18 cellular contexts compared by ENCODE assay signal in genomic region chr1:14049965-14050364, GRCh38.
DNase-seq lines count a peak whose midpoint lies in the region; ATAC-seq, FAIRE-seq and TF ChIP-seq lines count a peak whose summit lies in the region.
"Had no signal": no experiment of that assay in that cellular context is flagged by ENCODE, and none has a peak within 500 bp of the region (broad histone marks: within the 10 kb centered on the region; RNA-seq: fewer than 3 reads in every experiment).

No MANE protein-coding gene starts in this region.

- no peaks in the 10 kb centered on the region for H3K79me1 ChIP-seq in IMR-90 (ENCODE audit: low read depth in 1 of 2, low read length in 2 of 2)
- H3K79me1 ChIP-seq in trophoblast cell (ENCODE audit: low read length): no peaks in the 10 kb centered on the region

- peaks cover 24% of the 10 kb centered on the region for H3K9me3 ChIP-seq in IMR-90 (ENCODE audit: control insufficient read depth, insufficient read depth, low read length)
- no peaks in the 10 kb centered on the region for H3K9me3 ChIP-seq in endothelial cell of umbilical vein (replicated peaks; ENCODE audit: control insufficient read depth, insufficient read depth, low read length)
- peaks cover 4% of the 10 kb centered on the region for H3K9me3 ChIP-seq in trophoblast cell (ENCODE audit: insufficient read depth, low read depth, low read length)
- no peaks in the 10 kb centered on the region for H3K9me3 ChIP-seq in GM23248 (ENCODE audit: low read depth)
- H3K9me3 ChIP-seq in stomach: no peaks in the 10 kb centered on the region

- H3K4me2 ChIP-seq in IMR-90 (ENCODE audit: low read depth, low read length) (no peak overlapping the region), endothelial cell of umbilical vein (ENCODE audit: insufficient read depth, low read length) (no peak overlapping the region), trophoblast cell (ENCODE audit: low read length) (no peak overlapping the region), GM23248 (ENCODE audit: unreplicated experiment) (no peak overlapping the region)

- ATAC-seq in IMR-90 (ENCODE audit: low read depth) (no peak), HG03565 (IDR thresholded peaks at IDR 0.05; ENCODE audit: unreplicated experiment) (no peak)

- no peak for TF ChIP-seq POLR2A in IMR-90 (IDR thresholded peaks at IDR 0.05; ENCODE audit: low read depth, low read length)
- no peak for TF ChIP-seq POLR2A in endothelial cell of umbilical vein (IDR thresholded peaks at IDR 0.05; ENCODE audit: low read depth, low read length)
- no peak for TF ChIP-seq POLR2A in stomach (IDR thresholded peaks at IDR 0.05)

- no peak overlapping the region for H2AK9ac ChIP-seq in IMR-90 (replicated peaks; ENCODE audit: low read depth, low read length, poor library complexity)

- H2BK120ac ChIP-seq in IMR-90 (ENCODE audit: low read depth, low read length): no peak overlapping the region
- no peak overlapping the region for H2BK120ac ChIP-seq in trophoblast cell (ENCODE audit: insufficient read depth, low read length, poor library complexity)

- in situ Hi-C loops in IMR-90 (cut with MboI; ENCODE audit: low sequenced_read_pairs) (no loop called here), GM23248 (cut with MboI) (no loop called here)

- H4K20me1 ChIP-seq in IMR-90 (ENCODE audit: insufficient read depth, low read length) (no peaks in the 10 kb centered on the region), endothelial cell of umbilical vein (replicated peaks; ENCODE audit: control insufficient read depth, extremely low read depth, insufficient read depth, low read length) (no peaks in the 10 kb centered on the region), GM23248 (ENCODE audit: insufficient read depth) (no peaks in the 10 kb centered on the region)

- H2BK20ac ChIP-seq in IMR-90 (ENCODE audit: low read depth, low read length): no peak overlapping the region

- no peaks in the 10 kb centered on the region for H3F3A ChIP-seq in GM23248 (ENCODE audit: insufficient read depth)

- H3K56ac ChIP-seq in IMR-90 (ENCODE audit: extremely low read depth, insufficient read depth, low read length): no peak overlapping the region

- no peaks in the 10 kb centered on the region for H3K9me1 ChIP-seq in IMR-90 (ENCODE audit: insufficient read depth, low read length)
- H3K9me1 ChIP-seq in endothelial cell of umbilical vein (replicated peaks; ENCODE audit: control insufficient read depth, extremely low read depth, insufficient read depth, low read length): no peaks in the 10 kb centered on the region

- H3K9me2 ChIP-seq in GM23248 (ENCODE audit: insufficient read depth): no peaks in the 10 kb centered on the region

- H4K8ac ChIP-seq in IMR-90 (ENCODE audit: low read depth in 2 of 2, low read length in 2 of 2) (no peak overlapping the region), trophoblast cell (ENCODE audit: low read depth, low read length) (no peak overlapping the region)

- H3K23ac ChIP-seq in IMR-90 (ENCODE audit: low read depth, low read length) (no peak overlapping the region), trophoblast cell (ENCODE audit: low read length) (peak overlapping the region; percentile 87)

- TF ChIP-seq RAD21 in IMR-90 (IDR thresholded peaks at IDR 0.05; ENCODE audit: low read length): no peak

- WGBS in IMR-90 (ENCODE audit: extremely low coverage in 2 of 2, insufficient read length in 1 of 2), 2 experiments: 100% methylated on average over 1 of the region's 4 CpGs; no CpG with 5 or more reads in 1 of the 2 experiments
- WGBS in trophoblast cell (ENCODE audit: extremely low coverage, insufficient coverage, insufficient read length): no CpG with 5 or more reads among the region's 4 CpGs
- WGBS in GM23248 (ENCODE audit: low coverage in 1 of 2, low lambda C conversion rate in 2 of 2, missing lambda C conversion rate in 2 of 2), 2 experiments: 33 to 49% methylated on average over 4 of the region's 4 CpGs
- 62 to 75% (median 67%) methylated on average over 3 to 4 of the region's 4 CpGs for WGBS in stomach, 5 donors

- no peak overlapping the region for H4K12ac ChIP-seq in trophoblast cell (ENCODE audit: low read depth, low read length)

- H2BK12ac ChIP-seq in trophoblast cell (ENCODE audit: low read length): no peak overlapping the region

- H3K27me3 ChIP-seq in IMR-90 (ENCODE audit: control insufficient read depth, insufficient read depth, low read length) (no peaks in the 10 kb centered on the region), endothelial cell of umbilical vein (ENCODE audit: control insufficient read depth in 2 of 2, insufficient read depth in 2 of 2, low read length in 2 of 2) (no peaks in the 10 kb centered on the region), trophoblast cell (ENCODE audit: insufficient read depth, low read length) (no peaks in the 10 kb centered on the region), GM23248 (replicated peaks; ENCODE audit: insufficient read depth) (no peaks in the 10 kb centered on the region), stomach (no peaks in the 10 kb centered on the region)

- no peak overlapping the region for H4K91ac ChIP-seq in IMR-90 (ENCODE audit: insufficient read depth, low read depth, low read length)
- H4K91ac ChIP-seq in trophoblast cell (ENCODE audit: low read depth, low read length): no peak overlapping the region

- no peak overlapping the region for H3K27ac ChIP-seq in IMR-90 (ENCODE audit: insufficient read depth, low read length)
- no peak overlapping the region for H3K27ac ChIP-seq in endothelial cell of umbilical vein (ENCODE audit: insufficient read depth, low read depth, low read length)
- no peak overlapping the region for H3K27ac ChIP-seq in trophoblast cell (ENCODE audit: low read depth, low read length)
- no peak overlapping the region for H3K27ac ChIP-seq in GM23248
- no peak overlapping the region for H3K27ac ChIP-seq in stomach

- H2AFZ ChIP-seq in IMR-90 (replicated peaks; ENCODE audit: low read length, poor library complexity): peak overlapping the region; percentile 21
- no peak overlapping the region for H2AFZ ChIP-seq in endothelial cell of umbilical vein (ENCODE audit: low read depth, low read length)
- no peak overlapping the region for H2AFZ ChIP-seq in trophoblast cell (ENCODE audit: insufficient read depth, low read length, poor library complexity)
- H2AFZ ChIP-seq in GM23248: no peak overlapping the region

- DNase-seq in IMR-90 (no peak), endothelial cell of umbilical vein (ENCODE audit: low read depth, low spot score) (no peak), trophoblast cell (no peak), GM23248 (no peak), stomach (no peak)
- DNase-seq: C1 segment of cervical spinal cord; Calu3; CD4-positive, alpha-beta memory T cell; COR-L47; DMS53; DMS79 treated with DMSO at 0.1 percent for 48 hours; GF-D8; GOT3; H7; HCEC 1CT had no signal

- H3K18ac ChIP-seq in IMR-90 (ENCODE audit: low read depth, low read length) (no peak overlapping the region), trophoblast cell (ENCODE audit: low read length) (no peak overlapping the region)

- H4K5ac ChIP-seq in IMR-90 (ENCODE audit: low read depth, low read length): no peak overlapping the region

- H3K4me3 ChIP-seq in IMR-90 (ENCODE audit: insufficient read depth, low read depth, low read length): no peak overlapping the region
- no peak overlapping the region for H3K4me3 ChIP-seq in endothelial cell of umbilical vein (replicated peaks in 1 of 3; ENCODE audit: insufficient read depth in 1 of 3, low read depth in 1 of 3, low read length in 3 of 3)
- peak overlapping the region; percentile 37 for H3K4me3 ChIP-seq in trophoblast cell (ENCODE audit: low read depth, low read length)
- no peak overlapping the region for H3K4me3 ChIP-seq in GM23248
- no peak overlapping the region for H3K4me3 ChIP-seq in stomach

- no peak for TF ChIP-seq CTCF in IMR-90 (conservative IDR thresholded peaks at IDR 0.05; ENCODE audit: low read depth, low read length)
- no peak for TF ChIP-seq CTCF in endothelial cell of umbilical vein (IDR thresholded peaks at IDR 0.05; ENCODE audit: extremely low read depth in 1 of 2, insufficient read depth in 1 of 2, low read depth in 1 of 2, low read length in 2 of 2)
- TF ChIP-seq CTCF in stomach (IDR thresholded peaks at IDR 0.05): no peak

- H3K4ac ChIP-seq in IMR-90 (ENCODE audit: low read depth, low read length) (no peak overlapping the region), trophoblast cell (ENCODE audit: low read depth, low read length) (no peak overlapping the region)

- dilution Hi-C loops in IMR-90 (cut with HindIII; ENCODE audit: low sequenced_read_pairs, unreplicated experiment): no loop called here
- dilution Hi-C loops in endothelial cell of umbilical vein (cut with MboI; ENCODE audit: extremely low pct_ligation_motif_present, low sequenced_read_pairs): no loop called here

- H2BK5ac ChIP-seq in IMR-90 (ENCODE audit: low read depth, low read length, poor library complexity, severe bottlenecking) (no peak overlapping the region), trophoblast cell (ENCODE audit: low read depth, low read length, poor library complexity) (no peak overlapping the region)

- intact Hi-C loops in IMR-90 (cut with micrococcal nuclease): no loop called here
- intact Hi-C loops in endothelial cell of umbilical vein (cut with micrococcal nuclease): no loop called here
- intact Hi-C loops in stomach (cut with DNase I; ENCODE audit: low total_unique reads): no loop called here

- POLR2A ChIA-PET in IMR-90 (lab: Charles Lee; ENCODE audit: unreplicated experiment) (no interaction called here), endothelial cell of umbilical vein (lab: Charles Lee) (no interaction called here)

- H3K9ac ChIP-seq in IMR-90 (ENCODE audit: low read depth, low read length): no peak overlapping the region
- H3K9ac ChIP-seq in endothelial cell of umbilical vein (replicated peaks; ENCODE audit: extremely low read depth, insufficient read depth, low read length): no peak overlapping the region
- peak overlapping the region; percentile 36 for H3K9ac ChIP-seq in trophoblast cell (ENCODE audit: low read length)
- no peak overlapping the region for H3K9ac ChIP-seq in GM23248

- H3K79me2 ChIP-seq in endothelial cell of umbilical vein (ENCODE audit: control insufficient read depth, insufficient read depth, low read length) (no peaks in the 10 kb centered on the region), trophoblast cell (ENCODE audit: control insufficient read depth, insufficient read depth, low read length, poor library complexity) (no peaks in the 10 kb centered on the region), GM23248 (ENCODE audit: insufficient read depth) (no peaks in the 10 kb centered on the region)

- CTCF ChIA-PET in IMR-90 (lab: Yijun Ruan, JAX): no interaction called here
- CTCF ChIA-PET in endothelial cell of umbilical vein (lab: Charles Lee): no interaction called here

- TF ChIP-seq EP300 in stomach (IDR thresholded peaks at IDR 0.05): no peak

- no peaks in the 10 kb centered on the region for H3K4me1 ChIP-seq in IMR-90 (ENCODE audit: control insufficient read depth, insufficient read depth, low read length)
- H3K4me1 ChIP-seq in endothelial cell of umbilical vein (ENCODE audit: control insufficient read depth, extremely low read depth, insufficient read depth, low read length): no peaks in the 10 kb centered on the region
- no peaks in the 10 kb centered on the region for H3K4me1 ChIP-seq in trophoblast cell (ENCODE audit: control insufficient read depth in 1 of 2, insufficient read depth in 2 of 2, low read length in 2 of 2)
- H3K4me1 ChIP-seq in GM23248 (ENCODE audit: insufficient read depth): no peaks in the 10 kb centered on the region
- H3K4me1 ChIP-seq in stomach: no peaks in the 10 kb centered on the region

- no TSS peak for BruUV-seq in IMR-90 (replicated peaks; lab: Mats Ljungman, UMichigan)
- BruUV-seq in endothelial cell of umbilical vein (replicated peaks; lab: Mats Ljungman, UMichigan): no TSS peak

- H3K14ac ChIP-seq in IMR-90 (replicated peaks; ENCODE audit: low read depth, low read length): no peak overlapping the region
- H3K14ac ChIP-seq in trophoblast cell (ENCODE audit: low read length): no peak overlapping the region

- no peak for FAIRE-seq in endothelial cell of umbilical vein (lab: Jason Lieb, UNC)
- FAIRE-seq: GM12891, GM18507 had no signal

- no peak overlapping the region for H2BK15ac ChIP-seq in IMR-90 (ENCODE audit: low read depth, low read length)

- no peak overlapping the region for H2AK5ac ChIP-seq in IMR-90 (ENCODE audit: low read depth, low read length)
- no peak overlapping the region for H2AK5ac ChIP-seq in trophoblast cell (ENCODE audit: low read length)

- H3K36me3 ChIP-seq in IMR-90 (ENCODE audit: control insufficient read depth, insufficient read depth, low read length) (no peaks in the 10 kb centered on the region), endothelial cell of umbilical vein (ENCODE audit: control insufficient read depth in 2 of 2, extremely low read depth in 1 of 2, insufficient read depth in 2 of 2, low read length in 2 of 2) (no peaks in the 10 kb centered on the region), trophoblast cell (ENCODE audit: control insufficient read depth in 1 of 2, insufficient read depth in 2 of 2, low read length in 2 of 2) (no peaks in the 10 kb centered on the region), GM23248 (ENCODE audit: low read depth) (no peaks in the 10 kb centered on the region), stomach (no peaks in the 10 kb centered on the region)
